Comparison of ENCODE assay signal across 8 cellular contexts in genomic region chr12:53746592-53747491, GRCh38. TPM values are rescaled to one million over a fixed set of nuclear protein-coding genes. Genes with fewer than 3 reads are reported as not detected.
DNase-seq lines count a peak whose midpoint lies in the region; ATAC-seq and TF ChIP-seq lines count a peak whose summit lies in the region.

No MANE protein-coding gene starts in this region.

- peaks cover 33% of the 10 kb centered on the region for H3K27me3 Mint-ChIP-seq in T-helper 2 cell treated with Interferon-gamma antibody and Interleukin-4, amounts not matched to agents 5 μg/mL and 100 μg/mL, for 36 hours (ENCODE audit: low read depth)

- H3K36me3 Mint-ChIP-seq in T-helper 2 cell treated with Interferon-gamma antibody and Interleukin-4, amounts not matched to agents 5 μg/mL and 100 μg/mL, for 36 hours (ENCODE audit: low read depth), result no peaks in the 10 kb centered on the region

- peaks cover 0 to 26% (median 16%) of the 10 kb centered on the region in 12 donors for H3K4me1 ChIP-seq in heart left ventricle
- H3K4me1 ChIP-seq in aorta (ENCODE audit: control insufficient read depth in 1 of 2, insufficient read depth in 2 of 2, low read length in 2 of 2), result no peaks in the 10 kb centered on the region

- ATAC-seq in GM21360 (IDR thresholded peaks at IDR 0.05; ENCODE audit: unreplicated experiment) (peak; percentile 41), heart left ventricle (peak; percentile 84 to 92 (median 88)), aorta (ENCODE audit: low FRiP score) (peak; percentile 94)

- H3K27ac Mint-ChIP-seq in T-helper 2 cell treated with Interferon-gamma antibody and Interleukin-4, amounts not matched to agents 5 μg/mL and 100 μg/mL, for 36 hours, result no peak overlapping the region

- H3K36me3 ChIP-seq in heart left ventricle (no peaks in the 10 kb centered on the region), aorta (ENCODE audit: control insufficient read depth in 1 of 2, insufficient read depth in 2 of 2, low read length in 1 of 2) (no peaks in the 10 kb centered on the region)

- 7 to 17% (median 11%) methylated on average over 18 to 25 of the region's 25 CpGs for WGBS in heart left ventricle, 4 donors
- 6 to 8% methylated on average over 24 to 25 of the region's 25 CpGs for WGBS in aorta, 2 donors

- peaks cover 0 to 73% (median 15%) of the 10 kb centered on the region in 9 donors for H3K27me3 ChIP-seq in heart left ventricle
- no peaks in the 10 kb centered on the region for H3K27me3 ChIP-seq in aorta (ENCODE audit: control insufficient read depth in 1 of 2, insufficient read depth in 2 of 2, low read length in 1 of 2)

- no peaks in the 10 kb centered on the region for H3K9me3 Mint-ChIP-seq in T-helper 2 cell treated with Interferon-gamma antibody and Interleukin-4, amounts not matched to agents 5 μg/mL and 100 μg/mL, for 36 hours

- TF ChIP-seq CTCF in AG09319 (IDR thresholded peaks at IDR 0.05; ENCODE audit: low read depth, low read length), result no peak; the same call in none of the 2 replicates
- TF ChIP-seq CTCF in heart left ventricle (IDR thresholded peaks at IDR 0.05), result peak; percentile 99 to 100 (median 100)

- H3K4me3 Mint-ChIP-seq in T-helper 2 cell treated with Interferon-gamma antibody and Interleukin-4, amounts not matched to agents 5 μg/mL and 100 μg/mL, for 36 hours, result no peak overlapping the region

- H3K27ac ChIP-seq in heart left ventricle (no peak overlapping the region), aorta (ENCODE audit: low read depth in 1 of 2, low read length in 2 of 2) (no peak overlapping the region)

- H3K4me1 Mint-ChIP-seq in T-helper 2 cell treated with Interferon-gamma antibody and Interleukin-4, amounts not matched to agents 5 μg/mL and 100 μg/mL, for 36 hours (ENCODE audit: low read depth), result peaks cover 18% of the 10 kb centered on the region

- peak; percentile 83 for DNase-seq in AG09319 (ENCODE audit: extremely low read depth, low read depth)
- peak; percentile 87 to 89 for DNase-seq in NCI-H187 (lab: John Stamatoyannopoulos, UW)
- peak; percentile 78 for DNase-seq in T-helper 2 cell treated with Interferon-gamma antibody and Interleukin-4, amounts not matched to agents 5 μg/mL and 100 μg/mL, for 36 hours (ENCODE audit: low spot score)
- peak; percentile 80 for DNase-seq in amniotic epithelial cell (ENCODE audit: low read depth)
- peak; percentile 91 to 95 (median 93) for DNase-seq in heart left ventricle
- peak; percentile 90 for DNase-seq in putamen (ENCODE audit: low spot score)
- DNase-seq in aorta, result peak; percentile 96 to 99

- intact Hi-C loops in heart left ventricle (cut with DNase I) (loop anchor here in 7 of 10 donors (1.0 to 10.0 kb wide), 6 partner anchors 45 to 212 kb away; no protein-coding TSS in a partner anchor), aorta (cut with DNase I) (loop anchor here (1.0 kb wide), 1 partner anchor 45 kb away; no protein-coding TSS in a partner anchor)

- H3K9me3 ChIP-seq in heart left ventricle (no peaks in the 10 kb centered on the region), aorta (ENCODE audit: control insufficient read depth, low read length) (no peaks in the 10 kb centered on the region)

- TF ChIP-seq POLR2A in heart left ventricle (IDR thresholded peaks at IDR 0.05), result no peak

- H3K4me3 ChIP-seq in heart left ventricle (peak overlapping the region in 2 of 12 donors; percentile 7 to 18), aorta (ENCODE audit: low read length in 2 of 2) (no peak overlapping the region)

RNA-seq across cellular contexts. Expression of gene CISTR, which starts 4.9 kb away (rescaled TPM):
- total RNA-seq in heart left ventricle (1 to 10 TPM in 7 of 9 donors, under 1 TPM in 1, not detected in 1; 0.68 to 4.4 (median 2.3) TPM), aorta (not detected)
- polyA plus RNA-seq in heart left ventricle (1 to 10 TPM in 1 of 2 donors, under 1 TPM in 1; 0.24 to 2.5 TPM), aorta (not detected)

RNA-seq across cellular contexts. Expression of gene CALCOCO1, which starts 19.6 kb away (rescaled TPM):
- 100 to 1,000 TPM; 183 to 352 (median 205) TPM for total RNA-seq in heart left ventricle
- polyA plus RNA-seq in heart left ventricle, result 100 to 1,000 TPM in 1 of 2 donors, 10 to 100 TPM in 1; 86.7 to 178 TPM
- 100 to 1,000 TPM; 242 to 259 TPM for total RNA-seq in aorta
- 100 to 1,000 TPM in 1 of 2 donors, 10 to 100 TPM in 1; 88.5 to 299 TPM for polyA plus RNA-seq in aorta

Comparison
In these comparisons a context has a peak if more than half of its experiments do, and no peak if none do; other contexts are left out.
1. ATAC-seq: peak in every context shown above with its lines; median percentile 94 in aorta; 88 in heart left ventricle; 41 in GM21360.